Comparison of ENCODE assay signal across 8 cellular contexts in the genomic region with DNA sequence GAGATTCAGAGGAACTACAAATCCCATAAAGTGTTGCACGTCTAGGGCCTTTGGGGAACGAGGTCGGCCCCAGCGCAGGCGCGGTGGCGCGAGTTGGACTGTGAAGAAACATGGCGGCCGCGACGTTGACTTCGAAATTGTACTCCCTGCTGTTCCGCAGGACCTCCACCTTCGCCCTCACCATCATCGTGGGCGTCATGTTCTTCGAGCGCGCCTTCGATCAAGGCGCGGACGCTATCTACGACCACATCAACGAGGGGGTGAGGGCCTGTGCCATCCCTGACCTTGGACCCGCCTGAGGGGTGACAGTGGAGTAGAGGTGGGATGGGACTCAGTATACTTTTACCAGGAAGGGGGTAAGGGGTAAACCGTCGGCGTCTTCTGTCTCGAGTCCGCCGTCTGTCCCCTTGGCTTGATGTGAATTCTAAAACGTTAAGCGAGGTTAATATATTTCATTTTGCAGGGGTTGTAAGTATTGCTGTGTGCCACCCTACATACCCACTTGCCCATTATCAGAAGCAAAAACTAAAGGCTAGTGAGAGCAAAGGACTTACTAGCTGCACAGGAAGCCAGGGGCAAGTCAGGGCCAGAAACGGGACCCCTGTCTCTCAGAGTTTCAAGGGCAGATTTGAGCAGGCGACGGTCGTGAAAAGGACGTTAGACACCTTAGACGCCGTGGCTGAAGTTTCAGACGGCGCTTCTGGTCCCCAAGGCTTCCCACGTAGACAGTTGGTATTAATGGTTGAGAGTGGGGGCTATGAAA. TPM values are rescaled to one million over a fixed set of nuclear protein-coding genes. Genes with fewer than 3 reads are reported as not detected.
DNase-seq lines count a peak whose midpoint lies in the region; ATAC-seq, FAIRE-seq and TF ChIP-seq lines count a peak whose summit lies in the region.

UQCR10 (plus strand) TSS at position 81 of the 763 bp plus-strand sequence; CDS start at position 111, 30 bp downstream.

- ATAC-seq in A549 (peak; percentile 86 to 88), GM18861 (IDR thresholded peaks at IDR 0.05; ENCODE audit: unreplicated experiment) (peak; percentile 50), HG03095 (IDR thresholded peaks at IDR 0.05; ENCODE audit: unreplicated experiment) (peak; percentile 56), activated B cell treated with CpG ODN at 0.5 μM for 24 hours (ENCODE audit: low read depth) (peak; percentile 81)

- POLR2A ChIA-PET in A549 (lab: Yijun Ruan, JAX) = interaction anchor here (1.0 to 2.5 kb wide), 3 partner anchors 12 to 71 kb away, joined by 3 to 6 read pairs (median 4); partner anchors contain the start of gene ASCC2
- POLR2A ChIA-PET in activated B cell treated with CpG ODN at 0.5 μM for 24 hours (lab: Charles Lee) = interaction anchor here (1.0 to 1.7 kb wide), 7 partner anchors 25 to 1848 kb away, joined by 3 to 5 read pairs (median 4); partner anchors contain the start of genes ASCC2, PITPNB and THOC5

- intact Hi-C loops in activated B cell treated with CpG ODN at 0.5 μM for 24 hours (cut with micrococcal nuclease) = loop anchor here (1.0 to 5.0 kb wide), 7 partner anchors 71 to 500 kb away; partner anchors contain the start of genes AP1B1, ASCC2, EWSR1 and MTMR3

- peaks cover 29% of the 10 kb centered on the region for H3K36me3 Mint-ChIP-seq in activated B cell treated with CpG ODN at 0.5 μM for 24 hours (ENCODE audit: low read depth)

- CTCF ChIA-PET in A549 (lab: Yijun Ruan, JAX) = interaction anchor here (1.0 to 1.2 kb wide), 2 partner anchors 131 to 237 kb away, joined by 3 read pairs; no protein-coding TSS in a partner anchor
- CTCF ChIA-PET in activated B cell treated with CpG ODN at 0.5 μM for 24 hours (lab: Charles Lee) = interaction anchor here (1.0 kb wide), 1 partner anchor 238 kb away, joined by 3 read pairs; no protein-coding TSS in a partner anchor

- peak within 1 kb of the TSS; percentile 97 for H3K4me3 Mint-ChIP-seq in activated B cell treated with CpG ODN at 0.5 μM for 24 hours

- peak within 1 kb of the TSS; percentile 98 for H3K4me2 ChIP-seq in A549

- no peak for TF ChIP-seq CTCF in A549 (IDR thresholded peaks at IDR 0.05)
- TF ChIP-seq CTCF in activated B cell treated with CpG ODN at 0.5 μM for 24 hours (IDR thresholded peaks at IDR 0.05) = no peak

- WGBS in A549 (ENCODE audit: missing lambda C conversion rate) = 22% methylated on average over 42 of the region's 45 CpGs

- no peak for FAIRE-seq in A549 (lab: Jason Lieb, UNC)
- peak; percentile 77 for FAIRE-seq in islet of Langerhans (lab: Jason Lieb, UNC)

- H3K27ac ChIP-seq in A549 (peak within 1 kb of the TSS; percentile 95 to 98), caudate nucleus (ENCODE audit: low read depth, low read length) (peak within 1 kb of the TSS; percentile 99)

- H3K27me3 Mint-ChIP-seq in activated B cell treated with CpG ODN at 0.5 μM for 24 hours = no peaks in the 10 kb centered on the region

- no peak for TF ChIP-seq RAD21 in A549 (conservative IDR thresholded peaks at IDR 0.05 in 1 of 2, IDR thresholded peaks at IDR 0.05 in 1 of 2)

- TF ChIP-seq EP300 in A549 (IDR thresholded peaks at IDR 0.05) = no peak

- no peaks in the 10 kb centered on the region for H3K9me3 Mint-ChIP-seq in activated B cell treated with CpG ODN at 0.5 μM for 24 hours

- peak; percentile 89 for TF ChIP-seq POLR2A in A549 (IDR thresholded peaks at IDR 0.05; ENCODE audit: low read length)

- H3K4me1 Mint-ChIP-seq in activated B cell treated with CpG ODN at 0.5 μM for 24 hours = peaks cover 32% of the 10 kb centered on the region

- peak within 1 kb of the TSS; percentile 93 for H3K27ac Mint-ChIP-seq in activated B cell treated with CpG ODN at 0.5 μM for 24 hours

- H3K9me3 ChIP-seq in A549 = no peaks in the 10 kb centered on the region

- H3K4me3 ChIP-seq in A549 = peak within 1 kb of the TSS; percentile 96

- H3K4me1 ChIP-seq in A549 = peaks cover 19% of the 10 kb centered on the region; the same call in 2 of the 3 replicates

- DNase-seq in A549 (ENCODE audit: low read depth in 1 of 2, low spot score in 1 of 2) (peak; percentile 84 to 90), NCI-H2227 (lab: John Stamatoyannopoulos, UW; ENCODE audit: unreplicated experiment) (peak; percentile 89), activated B cell treated with CpG ODN at 0.5 μM for 24 hours (peak; percentile 83), caudate nucleus (lab: John Stamatoyannopoulos, UW) (peak in 60 of 61 donors; percentile 12 to 94 (median 83))
- DNase-seq in stimulated activated CD4-positive, alpha-beta T cell treated with anti-CD3 and anti-CD28 coated beads, Interleukin-12 subunit alpha, Interleukin-12 subunit beta, amount 100 ng/mL, for 24 hours (ENCODE audit: low read depth in 2 of 2) = peak; percentile 79 to 89

TF ChIP-seq in A549, 52 proteins besides CTCF, POLR2A, EP300 and RAD21:
- TF ChIP-seq USF2 (IDR thresholded peaks at IDR 0.05) (no peak), KDM5A (IDR thresholded peaks at IDR 0.05) (peak; percentile 73), JUN (IDR thresholded peaks at IDR 0.05) (peak; percentile 41 to 47; a peak in 2 of 5 replicates), PHF8 (IDR thresholded peaks at IDR 0.05; ENCODE audit: borderline replicate concordance, low read depth) (peak; percentile 65; the same call in 1 of the 2 replicates)

RNA-seq across cellular contexts. Expression of gene UQCR10, which starts in this region (rescaled TPM):
- polyA plus RNA-seq in A549 (2011; rRNA removed) (115 and 143 TPM in 2 replicates), A549 (2017; fragmentation: RNase III; extraction: RNeasy Plus Mini Kit Qiagen cat#74134 plus additional on column Dnase treatment) (171 to 204 TPM (median 179 TPM) in 3 replicates)
- 241 and 269 TPM in 2 replicates for polyA plus RNA-seq in A549 (2012; cell fraction: cytosol; rRNA removed)
- polyA plus RNA-seq in A549 (2012; cell fraction: nucleus; rRNA removed) = 93.8 and 119 TPM in 2 replicates
- polyA minus RNA-seq in A549 (2011; rRNA and poly(A)+ RNA removed) = 87.4 and 95.5 TPM in 2 replicates
- 68.1 and 81.7 TPM in 2 replicates for total RNA-seq in activated B cell treated with CpG ODN at 0.5 μM for 24 hours

Comparison
In these comparisons a context has a peak if more than half of its experiments do, and no peak if none do; other contexts are left out.
1. Peak in every context shown above with its lines: DNase-seq, ATAC-seq, H3K4me3 ChIP-seq and H3K27ac ChIP-seq.